In genomic region chr18:50207722-50208121, GRCh38 we compare ENCODE assay signal across 9 cellular contexts. TPM values are rescaled to one million over a fixed set of nuclear protein-coding genes. Genes with fewer than 3 reads are reported as not detected.
"Had no signal": no experiment of that assay in that cellular context is flagged by ENCODE, and none has a peak within 500 bp of the region (broad histone marks: within the 10 kb centered on the region; RNA-seq: fewer than 3 reads in every experiment).

No MANE protein-coding gene starts in this region.

- ATAC-seq: GM12878 had no signal

- DNase-seq: GDM1, GF-D8 had no signal

- FAIRE-seq: G401.6, GM12878, GM12891, GM12892, GM18507, GM19239 had no signal

- H3K4me3 ChIP-seq: GM12878 had no signal

RNA-seq across cellular contexts. Expression of gene MYO5B, which starts 12.8 kb away (rescaled TPM):
- total RNA-seq: G401 had no signal

RNA-seq across cellular contexts. Expression of gene CFAP53, which starts 58.6 kb away (rescaled TPM):
- total RNA-seq: G401 had no signal
